In genomic region chr4:168550071-168550766, GRCh38 we compare ENCODE assay signal across 14 cellular contexts. TPM values are rescaled to one million over a fixed set of nuclear protein-coding genes. Genes with fewer than 3 reads are reported as not detected.
DNase-seq lines count a peak whose midpoint lies in the region; ATAC-seq and TF ChIP-seq lines count a peak whose summit lies in the region.
"Had no signal": no experiment of that assay in that cellular context is flagged by ENCODE, and none has a peak within 500 bp of the region (broad histone marks: within the 10 kb centered on the region; RNA-seq: fewer than 3 reads in every experiment).

No MANE protein-coding gene starts in this region.

- no peak overlapping the region for H3K27ac ChIP-seq in left ventricle myocardium inferior (replicated peaks)

- H3K4me1 Mint-ChIP-seq in type B pancreatic cell (ENCODE audit: unreplicated experiment), result peaks cover 47% of the 10 kb centered on the region
- H3K4me1 Mint-ChIP-seq: activated B cell treated with CpG ODN at 0.5 μM for 24 hours; activated CD8-positive, alpha-beta memory T cell treated with anti-CD3 and anti-CD28 coated beads, Interleukin-2, amount 10 ng/mL, durations not matched to agents 7 days and 5 days; activated naive CD4-positive, alpha-beta T cell treated with anti-CD3 and anti-CD28 coated beads, Interleukin-2, amount 10 ng/mL, durations not matched to agents 7 days and 5 days had no signal

- peak overlapping the region; percentile 14 for H3K27ac Mint-ChIP-seq in type B pancreatic cell
- H3K27ac Mint-ChIP-seq: activated B cell treated with CpG ODN at 0.5 μM for 24 hours; activated CD8-positive, alpha-beta memory T cell treated with anti-CD3 and anti-CD28 coated beads, Interleukin-2, amount 10 ng/mL, durations not matched to agents 7 days and 5 days; activated naive CD4-positive, alpha-beta T cell treated with anti-CD3 and anti-CD28 coated beads, Interleukin-2, amount 10 ng/mL, durations not matched to agents 7 days and 5 days; CD4-positive, alpha-beta memory T cell had no signal

- DNase-seq in Right ventricle myocardium superior (no peak), left ventricle myocardium inferior (no peak), fibroblast of peridontal ligament (ENCODE audit: extremely low read depth) (peak; percentile 58), type B pancreatic cell (ENCODE audit: extremely low spot score, unreplicated experiment) (no peak), DMS153 (lab: John Stamatoyannopoulos, UW) (no peak), NCI-H2107 treated with DMSO at 0.1 percent for 48 hours (lab: John Stamatoyannopoulos, UW; ENCODE audit: unreplicated experiment) (no peak)
- DNase-seq: activated B cell treated with CpG ODN at 0.5 μM for 24 hours; activated CD8-positive, alpha-beta memory T cell treated with anti-CD3 and anti-CD28 coated beads, Interleukin-2, amount 10 ng/mL, durations not matched to agents 7 days and 5 days; activated naive CD4-positive, alpha-beta T cell treated with anti-CD3 and anti-CD28 coated beads, Interleukin-2, amount 10 ng/mL, durations not matched to agents 7 days and 5 days; CD4-positive, alpha-beta memory T cell; stimulated activated naive CD4-positive, alpha-beta T cell treated with Interleukin-2 at 50 U/mL for 16 hours had no signal

- H3K27me3 ChIP-seq in left ventricle myocardium inferior (ENCODE audit: low read depth), result no peaks in the 10 kb centered on the region

- H3K9me3 ChIP-seq in left ventricle myocardium inferior (replicated peaks), result no peaks in the 10 kb centered on the region

- H3K36me3 ChIP-seq in left ventricle myocardium inferior, result no peaks in the 10 kb centered on the region

- ATAC-seq in Right ventricle myocardium superior (ENCODE audit: poor library complexity), result peak; percentile 15
- peak; percentile 50 for ATAC-seq in SK-N-SH treated with all-trans-retinoic acid at 6 μM for 48 hours
- no peak for ATAC-seq in GM18907 (IDR thresholded peaks at IDR 0.05; ENCODE audit: unreplicated experiment)
- ATAC-seq: activated CD8-positive, alpha-beta memory T cell treated with anti-CD3 and anti-CD28 coated beads, Interleukin-2, amount 10 ng/mL, durations not matched to agents 7 days and 5 days had no signal

- intact Hi-C loops in Right ventricle myocardium superior (cut with DNase I) (no loop called here), left ventricle myocardium inferior (cut with micrococcal nuclease) (no loop called here)

- TF ChIP-seq CTCF in left ventricle myocardium inferior (IDR thresholded peaks at IDR 0.05; ENCODE audit: borderline replicate concordance) (no peak), type B pancreatic cell (conservative IDR thresholded peaks at IDR 0.05) (no peak)

- H3K36me3 Mint-ChIP-seq in type B pancreatic cell, result no peaks in the 10 kb centered on the region
- H3K36me3 Mint-ChIP-seq: activated CD8-positive, alpha-beta memory T cell treated with anti-CD3 and anti-CD28 coated beads, Interleukin-2, amount 10 ng/mL, durations not matched to agents 7 days and 5 days; activated naive CD4-positive, alpha-beta T cell treated with anti-CD3 and anti-CD28 coated beads, Interleukin-2, amount 10 ng/mL, durations not matched to agents 7 days and 5 days; CD4-positive, alpha-beta memory T cell had no signal

- H3K4me3 ChIP-seq in left ventricle myocardium inferior, result no peak overlapping the region
- H3K4me3 ChIP-seq: skin epidermis had no signal

- H3K4me3 Mint-ChIP-seq in type B pancreatic cell, result peak overlapping the region; percentile 7
- H3K4me3 Mint-ChIP-seq: activated B cell treated with CpG ODN at 0.5 μM for 24 hours; activated CD8-positive, alpha-beta memory T cell treated with anti-CD3 and anti-CD28 coated beads, Interleukin-2, amount 10 ng/mL, durations not matched to agents 7 days and 5 days; activated naive CD4-positive, alpha-beta T cell treated with anti-CD3 and anti-CD28 coated beads, Interleukin-2, amount 10 ng/mL, durations not matched to agents 7 days and 5 days; CD4-positive, alpha-beta memory T cell had no signal

- H3K4me1 ChIP-seq in left ventricle myocardium inferior, result peaks cover 46% of the 10 kb centered on the region

- no peaks in the 10 kb centered on the region for H3K27me3 Mint-ChIP-seq in type B pancreatic cell
- H3K27me3 Mint-ChIP-seq: activated naive CD4-positive, alpha-beta T cell treated with anti-CD3 and anti-CD28 coated beads, Interleukin-2, amount 10 ng/mL, durations not matched to agents 7 days and 5 days had no signal

- no peaks in the 10 kb centered on the region for H3K9me3 Mint-ChIP-seq in type B pancreatic cell
- H3K9me3 Mint-ChIP-seq: activated B cell treated with CpG ODN at 0.5 μM for 24 hours; activated naive CD4-positive, alpha-beta T cell treated with anti-CD3 and anti-CD28 coated beads, Interleukin-2, amount 10 ng/mL, durations not matched to agents 7 days and 5 days; CD4-positive, alpha-beta memory T cell had no signal

TF ChIP-seq in SK-N-SH treated with all-trans-retinoic acid at 6 μM for 48 hours, 23 proteins besides CTCF, POLR2A, EP300 and RAD21:
- TF ChIP-seq ZC3H10 (CRISPR knock-in tag; IDR thresholded peaks at IDR 0.05), result no peak

RNA-seq across cellular contexts. Expression of gene PALLD, which starts 53.4 kb away (rescaled TPM):
- total RNA-seq in Right ventricle myocardium superior (979 TPM), left ventricle myocardium inferior (871 TPM), type B pancreatic cell (ENCODE audit: low replicate concordance) (38.3 and 93.5 TPM in 2 replicates)
